In the genomic region with DNA sequence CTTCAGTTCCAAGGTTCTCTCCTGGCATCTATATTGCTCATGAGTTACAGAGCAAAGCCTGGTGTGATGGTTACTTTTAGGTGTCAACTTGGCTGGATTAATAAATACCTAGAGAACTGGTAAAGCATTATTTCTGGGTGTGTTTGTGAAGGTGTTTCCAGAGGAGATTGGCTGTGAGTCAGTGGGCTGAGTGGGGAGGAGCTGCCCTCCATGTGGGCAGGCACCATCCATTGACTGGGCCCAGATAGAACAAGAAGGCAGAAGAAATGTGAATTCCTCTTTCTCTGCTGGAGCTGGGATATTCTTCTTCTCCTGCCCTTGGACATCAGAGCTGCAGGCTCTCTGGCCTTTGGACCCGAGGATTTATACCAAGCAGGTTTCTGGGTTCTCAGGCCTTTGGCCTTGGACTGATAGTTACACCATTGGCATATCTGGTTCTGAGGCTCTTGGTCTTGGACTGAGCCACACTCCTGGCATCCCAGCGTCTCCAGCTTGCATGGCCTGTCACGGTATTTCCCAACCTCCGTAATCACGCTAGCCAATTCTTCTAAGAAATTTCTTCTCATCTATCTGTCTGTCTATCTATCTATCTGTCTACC, we compare ENCODE assay signal across 22 cellular contexts. TPM values are rescaled to one million over a fixed set of nuclear protein-coding genes. Genes with fewer than 3 reads are reported as not detected.
A peak's percentile ranks its signal among the peaks of the same experiment; 100 is the strongest.
DNase-seq lines count a peak whose midpoint lies in the region; ATAC-seq and TF ChIP-seq lines count a peak whose summit lies in the region.
"Had no signal": no experiment of that assay in that cellular context is flagged by ENCODE, and none has a peak within 500 bp of the region (broad histone marks: within the 10 kb centered on the region; RNA-seq: fewer than 3 reads in every experiment).

No MANE protein-coding gene starts in this region.

- no peak overlapping the region for H3K4me3 Mint-ChIP-seq in GM23338
- H3K4me3 Mint-ChIP-seq: H9, IgD-negative memory B cell had no signal

- POLR2A ChIA-PET in PC-3 (lab: Charles Lee; ENCODE audit: unreplicated experiment), result no interaction called here

- no peak overlapping the region for H3K9ac ChIP-seq in duodenal mucosa (ENCODE audit: low read depth in 1 of 2, low read length in 2 of 2)
- no peak overlapping the region for H3K9ac ChIP-seq in PC-3 (ENCODE audit: low read length)
- H3K9ac ChIP-seq: BLaER1 treated with 17β-estradiol and CSF1 and Interleukin-3, amounts not matched to agents 10 nM and 100 nM had no signal

- peak overlapping the region; percentile 69 for H3K27ac Mint-ChIP-seq in GM23338
- H3K27ac Mint-ChIP-seq: IgD-negative memory B cell had no signal

- CTCF ChIA-PET in PC-3 (lab: Charles Lee), result no interaction called here

- DNase-seq in GM23338 (ENCODE audit: low spot score) (no peak), left colon (peak in 1 of 2 donors; percentile 62), renal cortical epithelial cell (ENCODE audit: low read depth) (peak; percentile 89), lower lobe of right lung (no peak), PC-3 (no peak)
- no peak for DNase-seq in stimulated activated CD4-positive, alpha-beta T cell treated with anti-CD3 and anti-CD28 coated beads, Interleukin-12 subunit alpha, Interleukin-12 subunit beta, amount 100 ng/mL, for 4 hours
- DNase-seq: DND-41, H9, Karpas-422, NCI-H1092, NCI-H1436 treated with DMSO at 0.1 percent for 48 hours, NCI-H2029, NCI-H345 had no signal

- H3F3A ChIP-seq in GM23338 (replicated peaks; ENCODE audit: low read depth), result 0 out of 2 replicates have a peak, but pooled peaks cover 4% of the 10 kb centered on the region
- no peaks in the 10 kb centered on the region for H3F3A ChIP-seq in PC-3 (ENCODE audit: low read length, unreplicated experiment)

- H3K36me3 Mint-ChIP-seq in GM23338 (ENCODE audit: low read depth), result peaks cover 82% of the 10 kb centered on the region
- H3K36me3 Mint-ChIP-seq: IgD-negative memory B cell had no signal

- peaks cover 2% of the 10 kb centered on the region for H3K27me3 Mint-ChIP-seq in GM23338 (ENCODE audit: insufficient read depth, low read depth, poor library complexity)

- BruUV-seq in PC-3 (replicated peaks; lab: Mats Ljungman, UMichigan), result no TSS peak

- ATAC-seq in GM23338 (no peak), left colon (peak; percentile 74), lower lobe of right lung (no peak), PC-3 (no peak), GM18868 (IDR thresholded peaks at IDR 0.05; ENCODE audit: unreplicated experiment) (no peak)
- ATAC-seq: A549 had no signal

- H3K4me3 ChIP-seq in GM23338, result no peak overlapping the region
- peak overlapping the region; percentile 26 to 42 for H3K4me3 ChIP-seq in duodenal mucosa (ENCODE audit: low read depth in 1 of 2, low read length in 2 of 2)
- no peak overlapping the region for H3K4me3 ChIP-seq in lower lobe of right lung
- H3K4me3 ChIP-seq in PC-3 (ENCODE audit: low read length), result no peak overlapping the region
- H3K4me3 ChIP-seq: A549; BLaER1 treated with 17β-estradiol and CSF1 and Interleukin-3, amounts not matched to agents 10 nM and 100 nM; SJSA1 had no signal

- TF ChIP-seq CTCF in GM23338 (conservative IDR thresholded peaks at IDR 0.05; ENCODE audit: low read depth in 2 of 2), result no peak
- no peak for TF ChIP-seq CTCF in lower lobe of right lung (IDR thresholded peaks at IDR 0.05)
- TF ChIP-seq CTCF in PC-3 (conservative IDR thresholded peaks at IDR 0.05; ENCODE audit: low read depth, low read length), result no peak

- intact Hi-C loops in left colon (cut with DNase I, micrococcal nuclease) (no loop called here), lower lobe of right lung (cut with DNase I) (no loop called here), PC-3 (cut with micrococcal nuclease) (no loop called here)

- no peaks in the 10 kb centered on the region for H3K9me3 ChIP-seq in duodenal mucosa (ENCODE audit: control insufficient read depth in 1 of 2, low read length in 2 of 2)
- no peaks in the 10 kb centered on the region for H3K9me3 ChIP-seq in lower lobe of right lung
- H3K9me3 ChIP-seq in PC-3 (ENCODE audit: low read length), result no peaks in the 10 kb centered on the region
- H3K9me3 ChIP-seq: A549 had no signal

- peaks cover 10% of the 10 kb centered on the region for H3K4me1 Mint-ChIP-seq in GM23338

- H4K20me1 ChIP-seq in GM23338 (replicated peaks; ENCODE audit: insufficient read depth) (peaks cover 3% of the 10 kb centered on the region), PC-3 (ENCODE audit: low read length) (no peaks in the 10 kb centered on the region)
- H4K20me1 ChIP-seq: BLaER1 treated with 17β-estradiol and CSF1 and Interleukin-3, amounts not matched to agents 10 nM and 100 nM had no signal

- H3K79me2 ChIP-seq in GM23338 (replicated peaks; ENCODE audit: insufficient read depth) (peaks cover 26% of the 10 kb centered on the region), PC-3 (ENCODE audit: low read length) (no peaks in the 10 kb centered on the region)

- no peaks in the 10 kb centered on the region for H3K27me3 ChIP-seq in GM23338 (ENCODE audit: insufficient read depth)
- no peaks in the 10 kb centered on the region for H3K27me3 ChIP-seq in duodenal mucosa (ENCODE audit: control insufficient read depth in 1 of 2, insufficient read depth in 2 of 2, low read length in 2 of 2)
- H3K27me3 ChIP-seq in lower lobe of right lung (ENCODE audit: low read depth), result no peaks in the 10 kb centered on the region
- no peaks in the 10 kb centered on the region for H3K27me3 ChIP-seq in PC-3 (ENCODE audit: low read length)
- H3K27me3 ChIP-seq: BLaER1 treated with 17β-estradiol and CSF1 and Interleukin-3, amounts not matched to agents 10 nM and 100 nM; SJSA1 had no signal

- no peak overlapping the region for H3K4me2 ChIP-seq in GM23338
- H3K4me2 ChIP-seq in PC-3 (ENCODE audit: low read length), result no peak overlapping the region
- H3K4me2 ChIP-seq: A549; BLaER1 treated with 17β-estradiol and CSF1 and Interleukin-3, amounts not matched to agents 10 nM and 100 nM had no signal

- H3K27ac ChIP-seq in GM23338 (ENCODE audit: low read depth) (no peak overlapping the region), duodenal mucosa (ENCODE audit: low read depth, low read length) (peak overlapping the region; percentile 39), lower lobe of right lung (no peak overlapping the region), PC-3 (ENCODE audit: low read length) (no peak overlapping the region)
- H3K27ac ChIP-seq: BLaER1 treated with 17β-estradiol and CSF1 and Interleukin-3, amounts not matched to agents 10 nM and 100 nM; HL-60; SJSA1 had no signal

- no peaks in the 10 kb centered on the region for H3K9me3 Mint-ChIP-seq in GM23338

- H3K36me3 ChIP-seq in GM23338 (ENCODE audit: insufficient read depth) (peaks cover 15% of the 10 kb centered on the region), duodenal mucosa (ENCODE audit: control insufficient read depth in 1 of 2, insufficient read depth in 2 of 2, low read length in 2 of 2) (peaks cover 7 to 40% of the 10 kb centered on the region in 2 donors), lower lobe of right lung (no peaks in the 10 kb centered on the region), PC-3 (ENCODE audit: low read depth, low read length) (no peaks in the 10 kb centered on the region)
- H3K36me3 ChIP-seq: BLaER1 treated with 17β-estradiol and CSF1 and Interleukin-3, amounts not matched to agents 10 nM and 100 nM; SJSA1 had no signal

- H2AFZ ChIP-seq in GM23338 (no peak overlapping the region), PC-3 (ENCODE audit: low read length) (no peak overlapping the region)

- H3K4me1 ChIP-seq in GM23338 (ENCODE audit: insufficient read depth) (peaks cover 7% of the 10 kb centered on the region; the same call in 1 of the 2 replicates), duodenal mucosa (ENCODE audit: control insufficient read depth in 1 of 2, insufficient read depth in 2 of 2, low read length in 2 of 2) (peaks cover 41 to 61% of the 10 kb centered on the region in 2 donors), lower lobe of right lung (peaks cover 8% of the 10 kb centered on the region), PC-3 (ENCODE audit: insufficient read depth, low read length) (peaks cover 10% of the 10 kb centered on the region)

- H3K9me2 ChIP-seq in GM23338 (ENCODE audit: insufficient read depth) (no peaks in the 10 kb centered on the region), PC-3 (replicated peaks; ENCODE audit: low read length) (no peaks in the 10 kb centered on the region)

TF ChIP-seq in GM23338, 12 proteins besides CTCF, POLR2A, EP300 and RAD21 (continues in another document):
- TF ChIP-seq JUNB (IDR thresholded peaks at IDR 0.05; ENCODE audit: unreplicated experiment) (no peak), EZH2phosphoT487 (IDR thresholded peaks at IDR 0.05; ENCODE audit: unreplicated experiment) (no peak), ZNF331 (CRISPR knock-in tag; IDR thresholded peaks at IDR 0.05; ENCODE audit: low read depth) (no peak), STAT1 (IDR thresholded peaks at IDR 0.05; ENCODE audit: unreplicated experiment) (no peak), NANOG (IDR thresholded peaks at IDR 0.05; ENCODE audit: borderline replicate concordance) (no peak)
- TF ChIP-seq, protein P1, sequence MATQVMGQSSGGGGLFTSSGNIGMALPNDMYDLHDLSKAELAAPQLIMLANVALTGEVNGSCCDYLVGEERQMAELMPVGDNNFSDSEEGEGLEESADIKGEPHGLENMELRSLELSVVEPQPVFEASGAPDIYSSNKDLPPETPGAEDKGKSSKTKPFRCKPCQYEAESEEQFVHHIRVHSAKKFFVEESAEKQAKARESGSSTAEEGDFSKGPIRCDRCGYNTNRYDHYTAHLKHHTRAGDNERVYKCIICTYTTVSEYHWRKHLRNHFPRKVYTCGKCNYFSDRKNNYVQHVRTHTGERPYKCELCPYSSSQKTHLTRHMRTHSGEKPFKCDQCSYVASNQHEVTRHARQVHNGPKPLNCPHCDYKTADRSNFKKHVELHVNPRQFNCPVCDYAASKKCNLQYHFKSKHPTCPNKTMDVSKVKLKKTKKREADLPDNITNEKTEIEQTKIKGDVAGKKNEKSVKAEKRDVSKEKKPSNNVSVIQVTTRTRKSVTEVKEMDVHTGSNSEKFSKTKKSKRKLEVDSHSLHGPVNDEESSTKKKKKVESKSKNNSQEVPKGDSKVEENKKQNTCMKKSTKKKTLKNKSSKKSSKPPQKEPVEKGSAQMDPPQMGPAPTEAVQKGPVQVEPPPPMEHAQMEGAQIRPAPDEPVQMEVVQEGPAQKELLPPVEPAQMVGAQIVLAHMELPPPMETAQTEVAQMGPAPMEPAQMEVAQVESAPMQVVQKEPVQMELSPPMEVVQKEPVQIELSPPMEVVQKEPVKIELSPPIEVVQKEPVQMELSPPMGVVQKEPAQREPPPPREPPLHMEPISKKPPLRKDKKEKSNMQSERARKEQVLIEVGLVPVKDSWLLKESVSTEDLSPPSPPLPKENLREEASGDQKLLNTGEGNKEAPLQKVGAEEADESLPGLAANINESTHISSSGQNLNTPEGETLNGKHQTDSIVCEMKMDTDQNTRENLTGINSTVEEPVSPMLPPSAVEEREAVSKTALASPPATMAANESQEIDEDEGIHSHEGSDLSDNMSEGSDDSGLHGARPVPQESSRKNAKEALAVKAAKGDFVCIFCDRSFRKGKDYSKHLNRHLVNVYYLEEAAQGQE (IDR thresholded peaks at IDR 0.05; ENCODE audit: unreplicated experiment), result no peak

RNA-seq across cellular contexts. Expression of a gene that starts 44.5 kb away (rescaled TPM):
- total RNA-seq in GM23338 (2014; rRNA removed; shearing (Covaris generic)), result 31.7 and 37.5 TPM in 2 replicates
- polyA plus RNA-seq in GM23338 (2016; fragmentation: Nextera tagmentation; extraction: Ambion mirVana), result 6.2 TPM in 2 replicates
- total RNA-seq in left colon (100 to 1,000 TPM in 1 of 2 donors, 10 to 100 TPM in 1; 95.6 to 115 TPM), renal cortical epithelial cell (2.3 and 8.7 TPM in 2 replicates), lower lobe of right lung (1.5 TPM), PC-3 (2014; rRNA removed) (0.58 and 1.5 TPM in 2 replicates)
- total RNA-seq: G401, MCF 10A had no signal
- polyA plus RNA-seq: IgD-negative memory B cell had no signal

Comparison
In these comparisons a context has a peak if more than half of its experiments do, and no peak if none do; other contexts are left out.
1. H3K4me3 ChIP-seq: peak in duodenal mucosa (2 of 2); none in GM23338 (single experiment), lower lobe of right lung (single experiment) and PC-3 (single experiment).